ENCODE assay signal across 21 cellular contexts in genomic region chr2:80545420-80546192, GRCh38.
"Had no signal": no experiment of that assay in that cellular context is flagged by ENCODE, and none has a peak within 500 bp of the region (broad histone marks: within the 10 kb centered on the region; RNA-seq: fewer than 3 reads in every experiment).

No MANE protein-coding gene starts in this region.

- H3K4me3 Mint-ChIP-seq: natural killer cell; stimulated activated naive B cell treated with anti-CD40 and anti-IgM and Interleukin-4, amounts not matched to agents 10 μg/mL and 1 μg/mL and 100 μg/mL, for 72 hours; stimulated activated naive CD8-positive, alpha-beta T cell treated with anti-CD3 and anti-CD28 coated beads, Interleukin-15, Interleukin-2, amounts not matched to agents 100 ng/mL and 50 ng/mL, for 24 hours had no signal

- H3K36me3 Mint-ChIP-seq: stimulated activated naive B cell treated with anti-CD40 and anti-IgM and Interleukin-4, amounts not matched to agents 10 μg/mL and 1 μg/mL and 100 μg/mL, for 72 hours had no signal

- DNase-seq: dermis blood vessel endothelial cell; effector memory CD4-positive, alpha-beta T cell; left cardiac atrium; mesenchymal stem cell; midbrain; natural killer cell; occipital lobe; ovary; posterior cingulate gyrus; psoas muscle; right cardiac atrium; sigmoid colon; stimulated activated naive B cell treated with anti-CD40 and anti-IgM and Interleukin-4, amounts not matched to agents 10 μg/mL and 1 μg/mL and 100 μg/mL, for 72 hours; upper lobe of left lung had no signal

- H3K36me3 ChIP-seq: left lung, ovary, sigmoid colon, thoracic aorta, tibial nerve, upper lobe of left lung had no signal

- H3K27ac ChIP-seq: coronary artery, left lung, ovary, psoas muscle, sigmoid colon, thoracic aorta, tibial nerve, upper lobe of left lung had no signal

- H3K27ac Mint-ChIP-seq: natural killer cell; stimulated activated naive B cell treated with anti-CD40 and anti-IgM and Interleukin-4, amounts not matched to agents 10 μg/mL and 1 μg/mL and 100 μg/mL, for 72 hours; stimulated activated naive CD8-positive, alpha-beta T cell treated with anti-CD3 and anti-CD28 coated beads, Interleukin-15, Interleukin-2, amounts not matched to agents 100 ng/mL and 50 ng/mL, for 24 hours had no signal

- FAIRE-seq: frontal cortex, urothelium cell line had no signal

- H3K4me1 Mint-ChIP-seq: natural killer cell; stimulated activated naive B cell treated with anti-CD40 and anti-IgM and Interleukin-4, amounts not matched to agents 10 μg/mL and 1 μg/mL and 100 μg/mL, for 72 hours had no signal

- H3K4me3 ChIP-seq: coronary artery, left lung, ovary, psoas muscle, sigmoid colon, thoracic aorta, tibial nerve, upper lobe of left lung had no signal

- H3K4me1 ChIP-seq: left lung, psoas muscle, tibial nerve, upper lobe of left lung had no signal

- H3K27me3 Mint-ChIP-seq: stimulated activated naive B cell treated with anti-CD40 and anti-IgM and Interleukin-4, amounts not matched to agents 10 μg/mL and 1 μg/mL and 100 μg/mL, for 72 hours; stimulated activated naive CD8-positive, alpha-beta T cell treated with anti-CD3 and anti-CD28 coated beads, Interleukin-15, Interleukin-2, amounts not matched to agents 100 ng/mL and 50 ng/mL, for 24 hours had no signal

- H3K9me3 ChIP-seq: ovary, psoas muscle, sigmoid colon, thoracic aorta, tibial nerve, upper lobe of left lung had no signal

- ATAC-seq: left cardiac atrium; left lung; natural killer cell; psoas muscle; right cardiac atrium; stimulated activated naive B cell treated with anti-CD40 and anti-IgM and Interleukin-4, amounts not matched to agents 10 μg/mL and 1 μg/mL and 100 μg/mL, for 72 hours had no signal

- H3K27me3 ChIP-seq: left lung, ovary, sigmoid colon, tibial nerve, upper lobe of left lung had no signal
